Comparison of ENCODE assay signal across 17 cellular contexts in the genomic region with DNA sequence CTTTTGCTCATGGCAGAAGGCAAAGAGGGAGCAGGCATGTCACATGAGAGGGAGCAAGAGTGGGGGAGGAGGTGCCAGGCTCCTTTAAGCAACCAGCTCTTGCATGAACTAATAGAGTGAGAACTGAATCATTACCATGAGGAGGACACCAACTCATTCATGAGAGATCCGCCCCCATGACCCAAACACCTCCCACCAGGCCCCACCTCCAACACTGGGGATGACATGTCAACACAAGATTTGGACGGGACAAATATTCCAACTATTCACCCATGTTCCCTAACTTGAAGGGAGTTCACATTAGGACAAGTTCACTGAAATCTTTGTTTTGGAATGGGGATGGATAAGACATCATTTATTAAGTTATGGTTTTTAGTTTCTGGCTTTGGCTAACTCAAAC.
"Had no signal": no experiment of that assay in that cellular context is flagged by ENCODE, and none has a peak within 500 bp of the region (broad histone marks: within the 10 kb centered on the region; RNA-seq: fewer than 3 reads in every experiment).

No MANE protein-coding gene starts in this region.

- H3K4me1 ChIP-seq: vagina had no signal

- H3K27me3 ChIP-seq: vagina had no signal

- H3K4me1 Mint-ChIP-seq: activated CD4-positive, alpha-beta T cell treated with anti-CD3 and anti-CD28 coated beads, Interleukin-2, amount 10 ng/mL, durations not matched to agents 24 days and 14 days; activated T-helper 17 cell treated with anti-CD3 and anti-CD28 coated beads, Interleukin-2, amount 50 U/mL, for 72 hours; stimulated activated naive CD8-positive, alpha-beta T cell treated with anti-CD3 and anti-CD28 coated beads, Interleukin-15, amount 100 ng/mL, for 72 hours had no signal

- DNase-seq: activated CD4-positive, alpha-beta T cell treated with anti-CD3 and anti-CD28 coated beads, Interleukin-2, amount 10 ng/mL, durations not matched to agents 24 days and 14 days; activated naive CD4-positive, alpha-beta T cell treated with anti-CD3 and anti-CD28 coated beads for 36 hours; activated T-cell treated with anti-CD3 and anti-CD28 coated beads for 4 hours; effector memory CD8-positive, alpha-beta T cell; erythroblast; heart left ventricle; mucosa of descending colon; stimulated activated CD4-positive, alpha-beta T cell treated with anti-CD3 and anti-CD28 coated beads, Interleukin-4, amount 100 ng/mL, for 4 hours; stimulated activated naive CD8-positive, alpha-beta T cell treated with anti-CD3 and anti-CD28 coated beads, Interleukin-15, amount 100 ng/mL, for 72 hours had no signal

- H3K9me3 Mint-ChIP-seq: activated CD4-positive, alpha-beta T cell treated with anti-CD3 and anti-CD28 coated beads, Interleukin-2, amount 10 ng/mL, durations not matched to agents 24 days and 14 days had no signal

- ATAC-seq: activated T-helper 17 cell treated with anti-CD3 and anti-CD28 coated beads, Interleukin-2, amount 50 U/mL, for 72 hours; effector memory CD8-positive, alpha-beta T cell; mucosa of descending colon; natural killer cell treated with Interleukin-12 subunit alpha and Interleukin-12 subunit beta and Interleukin-15 and Interleukin-18, amount 100 ng/mL, for 72 hours; SK-N-SH treated with all-trans-retinoic acid at 6 μM for 48 hours; stimulated activated naive CD8-positive, alpha-beta T cell treated with anti-CD3 and anti-CD28 coated beads, Interleukin-15, amount 100 ng/mL, for 72 hours; WTC11 had no signal

- H3K27ac ChIP-seq: thoracic aorta, vagina had no signal

- H3K36me3 ChIP-seq: heart left ventricle, thoracic aorta, vagina had no signal

- H3K27ac Mint-ChIP-seq: activated CD4-positive, alpha-beta T cell treated with anti-CD3 and anti-CD28 coated beads, Interleukin-2, amount 10 ng/mL, durations not matched to agents 24 days and 14 days; activated naive CD4-positive, alpha-beta T cell treated with anti-CD3 and anti-CD28 coated beads for 36 hours; activated T-helper 17 cell treated with anti-CD3 and anti-CD28 coated beads, Interleukin-2, amount 50 U/mL, for 72 hours; dendritic cell treated with granulocyte-macrophage colony-stimulating factor and Interleukin-4, amounts not matched to agents 40 ng/mL and 50 ng/mL, for 4 days; effector memory CD8-positive, alpha-beta T cell; natural killer cell treated with Interleukin-12 subunit alpha and Interleukin-12 subunit beta and Interleukin-15 and Interleukin-18, amount 100 ng/mL, for 72 hours; stimulated activated naive CD8-positive, alpha-beta T cell treated with anti-CD3 and anti-CD28 coated beads, Interleukin-15, amount 100 ng/mL, for 72 hours; T-helper 1 cell treated with Interleukin-12 subunit alpha and Interleukin-12 subunit beta and Interleukin-4 antibody, amounts not matched to agents 30 μg/mL and 1 μg/mL, for 36 hours; WTC11 had no signal

- H3K9me3 ChIP-seq: thoracic aorta had no signal

- H3K4me3 Mint-ChIP-seq: activated CD4-positive, alpha-beta T cell treated with anti-CD3 and anti-CD28 coated beads, Interleukin-2, amount 10 ng/mL, durations not matched to agents 24 days and 14 days; activated naive CD4-positive, alpha-beta T cell treated with anti-CD3 and anti-CD28 coated beads for 36 hours; activated T-helper 17 cell treated with anti-CD3 and anti-CD28 coated beads, Interleukin-2, amount 50 U/mL, for 72 hours; dendritic cell treated with granulocyte-macrophage colony-stimulating factor and Interleukin-4, amounts not matched to agents 40 ng/mL and 50 ng/mL, for 4 days; effector memory CD8-positive, alpha-beta T cell; natural killer cell treated with Interleukin-12 subunit alpha and Interleukin-12 subunit beta and Interleukin-15 and Interleukin-18, amount 100 ng/mL, for 72 hours; stimulated activated naive CD8-positive, alpha-beta T cell treated with anti-CD3 and anti-CD28 coated beads, Interleukin-15, amount 100 ng/mL, for 72 hours; T-helper 1 cell treated with Interleukin-12 subunit alpha and Interleukin-12 subunit beta and Interleukin-4 antibody, amounts not matched to agents 30 μg/mL and 1 μg/mL, for 36 hours; WTC11 had no signal

- H3K4me3 ChIP-seq: heart left ventricle, mucosa of descending colon, thoracic aorta, vagina had no signal
